In genomic region chr20:56957737-56958553, GRCh38 we compare ENCODE assay signal across 15 cellular contexts.
A peak's percentile ranks its signal among the peaks of the same experiment; 100 is the strongest.
DNase-seq lines count a peak whose midpoint lies in the region; TF ChIP-seq lines count a peak whose summit lies in the region.
"Had no signal": no experiment of that assay in that cellular context is flagged by ENCODE, and none has a peak within 500 bp of the region (broad histone marks: within the 10 kb centered on the region; RNA-seq: fewer than 3 reads in every experiment).

No MANE protein-coding gene starts in this region.

- H3K9me3 ChIP-seq in transverse colon: no peaks in the 10 kb centered on the region
- H3K9me3 ChIP-seq: ascending aorta, right atrium auricular region, thyroid gland had no signal

- WGBS in transverse colon (ENCODE audit: low coverage in 1 of 2), 2 donors: 62 to 77% methylated on average over 8 to 31 of the region's 34 CpGs

- BruUV-seq in Calu3 (replicated peaks; lab: Mats Ljungman, UMichigan): no TSS peak

- H3K36me3 Mint-ChIP-seq in Calu3 (ENCODE audit: insufficient read depth, unreplicated experiment): no peaks in the 10 kb centered on the region

- peaks cover 49% of the 10 kb centered on the region for H3K27me3 ChIP-seq in transverse colon
- H3K27me3 ChIP-seq: ascending aorta, right atrium auricular region, thyroid gland had no signal

- no peak overlapping the region for H3K4me3 Mint-ChIP-seq in Calu3 (ENCODE audit: low read depth, unreplicated experiment)
- H3K4me3 Mint-ChIP-seq: CD4-positive, alpha-beta T cell had no signal

- TF ChIP-seq EP300 in transverse colon (IDR thresholded peaks at IDR 0.05; ENCODE audit: low read depth): no peak

- H3K27ac Mint-ChIP-seq in Calu3 (ENCODE audit: unreplicated experiment): no peak overlapping the region
- H3K27ac Mint-ChIP-seq: CD4-positive, alpha-beta T cell had no signal

- no peaks in the 10 kb centered on the region for H3K9me3 Mint-ChIP-seq in Calu3 (ENCODE audit: low read depth, unreplicated experiment)
- H3K9me3 Mint-ChIP-seq: CD4-positive, alpha-beta T cell had no signal

- DNase-seq in D341Med (ENCODE audit: low spot score) (peak; percentile 77), NCI-H1105 treated with DMSO at 0.1 percent for 48 hours (lab: John Stamatoyannopoulos, UW) (peak; percentile 71), SK-N-DZ (ENCODE audit: low spot score) (peak; percentile 86), left kidney (ENCODE audit: low read depth, low spot score) (peak; percentile 98), KBM-7 (no peak), transverse colon (no peak), posterior vena cava (ENCODE audit: low spot score) (no peak), Calu3 (no peak)
- DNase-seq: activated T-cell treated with anti-CD3 and anti-CD28 coated beads for 4 hours; CD4-positive, alpha-beta T cell; thyroid gland had no signal

- intact Hi-C loops in transverse colon (cut with DNase I; ENCODE audit: low total_unique reads): no loop called here
- intact Hi-C loops in posterior vena cava (cut with DNase I): no loop called here
- intact Hi-C loops in Calu3 (cut with micrococcal nuclease; ENCODE audit: unreplicated experiment): no loop called here

- H3K36me3 ChIP-seq in transverse colon: no peaks in the 10 kb centered on the region
- H3K36me3 ChIP-seq: ascending aorta, right atrium auricular region, thyroid gland had no signal

- no peak overlapping the region for H3K4me3 ChIP-seq in transverse colon
- H3K4me3 ChIP-seq: ascending aorta, right atrium auricular region, thyroid gland had no signal

- TF ChIP-seq CTCF in transverse colon (IDR thresholded peaks at IDR 0.05) (no peak), Calu3 (IDR thresholded peaks at IDR 0.05; ENCODE audit: unreplicated experiment) (no peak)

- H3K27me3 Mint-ChIP-seq in Calu3 (ENCODE audit: unreplicated experiment): peaks cover 73% of the 10 kb centered on the region

- no peaks in the 10 kb centered on the region for H3K4me1 Mint-ChIP-seq in Calu3 (ENCODE audit: low read depth, unreplicated experiment)

- no peak for TF ChIP-seq POLR2A in transverse colon (IDR thresholded peaks at IDR 0.05)

- CTCF ChIA-PET in Calu3 (lab: Charles Lee): interaction anchor here (1.3 kb wide), 1 partner anchor 16 kb away, joined by 4 read pairs; no protein-coding TSS in a partner anchor

- H3K27ac ChIP-seq in transverse colon: no peak overlapping the region
- H3K27ac ChIP-seq: ascending aorta, epithelial cell of prostate, right atrium auricular region, RWPE1, thyroid gland had no signal

- in situ Hi-C loops in KBM-7 (cut with MboI; ENCODE audit: low pct_unique_long_range_greater_than_20kb, low sequenced_read_pairs) (loop anchor here (25.0 kb wide), 1 partner anchor 104 kb away; no protein-coding TSS in a partner anchor), transverse colon (cut with MboI; ENCODE audit: low pct_ligation_motif_present in 1 of 4, low pct_unique_long_range_greater_than_20kb in 1 of 4, low sequenced_read_pairs in 3 of 4) (no loop called here)

- H3K4me1 ChIP-seq in transverse colon: no peaks in the 10 kb centered on the region
- H3K4me1 ChIP-seq: ascending aorta, right atrium auricular region, thyroid gland had no signal

Comparison
In these comparisons a context has a peak if more than half of its experiments do, and no peak if none do; other contexts are left out.
1. DNase-seq: peak in D341Med (single experiment), NCI-H1105 treated with DMSO at 0.1 percent for 48 hours (single experiment), SK-N-DZ (single experiment) and left kidney (single experiment); none in KBM-7 (single experiment), transverse colon (single experiment), posterior vena cava (single experiment) and Calu3 (single experiment).